1 cellular context compared by ENCODE assay signal in genomic region chr1:84505167-84506001, GRCh38.
A peak's percentile ranks its signal among the peaks of the same experiment; 100 is the strongest.
TF ChIP-seq lines count a peak whose summit lies in the region.

No MANE protein-coding gene starts in this region.

TF ChIP-seq in SK-N-SH, 30 proteins besides CTCF, POLR2A, EP300 and RAD21:
- TF ChIP-seq GATA2 (CRISPR knock-in tag; IDR thresholded peaks at IDR 0.05), result no peak
- no peak; the same call in 1 of the 2 replicates for TF ChIP-seq PBX3 (IDR thresholded peaks at IDR 0.05)
- TF ChIP-seq FOXM1 (IDR thresholded peaks at IDR 0.05; ENCODE audit: low read depth), result no peak
- no peak for TF ChIP-seq ELF1 (IDR thresholded peaks at IDR 0.05)
- no peak for TF ChIP-seq USF2 (IDR thresholded peaks at IDR 0.05; ENCODE audit: borderline replicate concordance, low read depth, low read length)
- TF ChIP-seq YY1 (IDR thresholded peaks at IDR 0.05; ENCODE audit: low read depth), result no peak
- no peak for TF ChIP-seq RXRA (IDR thresholded peaks at IDR 0.05; ENCODE audit: borderline replicate concordance, low read depth)
- no peak for TF ChIP-seq ZBTB33 (IDR thresholded peaks at IDR 0.05; ENCODE audit: borderline replicate concordance, low read depth)
- TF ChIP-seq FOSL2 (IDR thresholded peaks at IDR 0.05; ENCODE audit: borderline replicate concordance, low read depth), result no peak
- TF ChIP-seq RFX5 (IDR thresholded peaks at IDR 0.05; ENCODE audit: low read length), result no peak
- TF ChIP-seq USF1 (IDR thresholded peaks at IDR 0.05; ENCODE audit: borderline replicate concordance, low read depth), result peak; percentile 7; the same call in 1 of the 2 replicates
- 0 out of 2 replicates have a peak, but pooled peaks have one; percentile 9 for TF ChIP-seq SIN3A (IDR thresholded peaks at IDR 0.05; ENCODE audit: borderline replicate concordance, low read depth, low read length)
- no peak for TF ChIP-seq CHD2 (IDR thresholded peaks at IDR 0.05; ENCODE audit: low read length, partially characterized antibody)
- TF ChIP-seq NFIC (IDR thresholded peaks at IDR 0.05; ENCODE audit: borderline replicate concordance), result no peak
- TF ChIP-seq MAX (IDR thresholded peaks at IDR 0.05; ENCODE audit: low read depth), result 0 out of 2 replicates have a peak, but pooled peaks have one; percentile 30
- TF ChIP-seq TCF12 (IDR thresholded peaks at IDR 0.05), result 0 out of 2 replicates have a peak, but pooled peaks have one; percentile 4
